ENCODE assay signal across 11 cellular contexts in genomic region chr11:72125956-72126355, GRCh38. TPM values are rescaled to one million over a fixed set of nuclear protein-coding genes. Genes with fewer than 3 reads are reported as not detected.
"Had no signal": no experiment of that assay in that cellular context is flagged by ENCODE, and none has a peak within 500 bp of the region (broad histone marks: within the 10 kb centered on the region; RNA-seq: fewer than 3 reads in every experiment).

No MANE protein-coding gene starts in this region.

- H3K36me3 ChIP-seq: HAP-1 had no signal

- H3K27ac ChIP-seq: GM23248 had no signal

- H3K4me3 ChIP-seq: GM23248, GM23338, HAP-1 had no signal

- ATAC-seq: GM23338, HCT116 had no signal

- H3K4me2 ChIP-seq: GM23338 had no signal

- DNase-seq: GM23248, GOT3, H7, H9, HCEC 1CT, HFFc6 had no signal

- H3K9ac ChIP-seq: GM23248 had no signal

- H3K4me1 ChIP-seq: HAP-1 had no signal

- H2AFZ ChIP-seq: GM23248, GM23338 had no signal

RNA-seq across cellular contexts. Expression of gene FOLR3, which starts 9.6 kb away (rescaled TPM):
- total RNA-seq: GM23338, H1, H4, H7, H9 had no signal

RNA-seq across cellular contexts. Expression of gene TOMT, which starts 20.2 kb away (rescaled TPM):
- total RNA-seq: GM23248, GM23338, H1, H4, H9, HFFc6 had no signal
